Comparison of ENCODE assay signal across 25 cellular contexts in genomic region chr11:9826390-9826789, GRCh38.
"Had no signal": no experiment of that assay in that cellular context is flagged by ENCODE, and none has a peak within 500 bp of the region (broad histone marks: within the 10 kb centered on the region; RNA-seq: fewer than 3 reads in every experiment).

No MANE protein-coding gene starts in this region.

- H3K4me1 ChIP-seq: colonic mucosa, esophagus muscularis mucosa, gastrocnemius medialis, right lobe of liver, testis, uterus had no signal

- DNase-seq: activated CD4-positive, alpha-beta T cell treated with anti-CD3 and anti-CD28 coated beads, Interleukin-2, amount 10 ng/mL, durations not matched to agents 7 days and 5 days; activated CD4-positive, CD25-positive, alpha-beta regulatory T cell treated with anti-CD3 and anti-CD28 coated beads, Interleukin-2, amount 50 U/mL, for 72 hours; activated CD8-positive, alpha-beta memory T cell treated with anti-CD3 and anti-CD28 coated beads, Interleukin-2, amount 10 ng/mL, durations not matched to agents 7 days and 5 days; activated CD8-positive, alpha-beta T cell treated with anti-CD3 and anti-CD28 coated beads for 36 hours; activated naive CD8-positive, alpha-beta T cell treated with anti-CD3 and anti-CD28 coated beads, Interleukin-2, amount 10 ng/mL, durations not matched to agents 7 days and 5 days; activated T-cell treated with anti-CD3 and anti-CD28 coated beads for 4 hours; amygdala; colonic mucosa; dorsolateral prefrontal cortex; gastrocnemius medialis; heart left ventricle; left colon; right lobe of liver; stimulated activated CD4-positive, alpha-beta T cell treated with anti-CD3 and anti-CD28 coated beads, Interleukin-1b, Interleukin-23, amount 100 ng/mL, for 48 hours; testis; trophoblast cell; uterus; WERI-Rb-1 had no signal

- ATAC-seq: activated CD8-positive, alpha-beta memory T cell treated with anti-CD3 and anti-CD28 coated beads, Interleukin-2, amount 10 ng/mL, durations not matched to agents 7 days and 5 days; activated CD8-positive, alpha-beta T cell treated with anti-CD3 and anti-CD28 coated beads for 36 hours; gastrocnemius medialis; heart left ventricle; right lobe of liver had no signal

- H3K4me1 Mint-ChIP-seq: activated CD4-positive, alpha-beta T cell treated with anti-CD3 and anti-CD28 coated beads, Interleukin-2, amount 10 ng/mL, durations not matched to agents 7 days and 5 days; activated CD8-positive, alpha-beta memory T cell treated with anti-CD3 and anti-CD28 coated beads, Interleukin-2, amount 10 ng/mL, durations not matched to agents 7 days and 5 days; activated naive CD8-positive, alpha-beta T cell treated with anti-CD3 and anti-CD28 coated beads, Interleukin-2, amount 10 ng/mL, durations not matched to agents 7 days and 5 days; memory B cell had no signal

- H3K36me3 ChIP-seq: colonic mucosa, gastrocnemius medialis, right lobe of liver, uterus, WERI-Rb-1 had no signal

- H3K27ac Mint-ChIP-seq: activated CD4-positive, alpha-beta T cell treated with anti-CD3 and anti-CD28 coated beads, Interleukin-2, amount 10 ng/mL, durations not matched to agents 7 days and 5 days; activated CD8-positive, alpha-beta memory T cell treated with anti-CD3 and anti-CD28 coated beads, Interleukin-2, amount 10 ng/mL, durations not matched to agents 7 days and 5 days; activated CD8-positive, alpha-beta T cell treated with anti-CD3 and anti-CD28 coated beads for 36 hours; activated naive CD8-positive, alpha-beta T cell treated with anti-CD3 and anti-CD28 coated beads, Interleukin-2, amount 10 ng/mL, durations not matched to agents 7 days and 5 days; memory B cell; nephron had no signal

- FAIRE-seq: bronchial epithelial cell, keratinocyte, TTC549 had no signal

- H3K27ac ChIP-seq: colonic mucosa, dorsolateral prefrontal cortex, esophagus muscularis mucosa, gastrocnemius medialis, heart left ventricle, right lobe of liver, skin epidermis, testis, uterus, WERI-Rb-1 had no signal

- H3K27me3 Mint-ChIP-seq: activated CD4-positive, alpha-beta T cell treated with anti-CD3 and anti-CD28 coated beads, Interleukin-2, amount 10 ng/mL, durations not matched to agents 7 days and 5 days; activated CD8-positive, alpha-beta memory T cell treated with anti-CD3 and anti-CD28 coated beads, Interleukin-2, amount 10 ng/mL, durations not matched to agents 7 days and 5 days; activated CD8-positive, alpha-beta T cell treated with anti-CD3 and anti-CD28 coated beads for 36 hours; activated naive CD8-positive, alpha-beta T cell treated with anti-CD3 and anti-CD28 coated beads, Interleukin-2, amount 10 ng/mL, durations not matched to agents 7 days and 5 days; memory B cell had no signal

- H3K9me3 ChIP-seq: colonic mucosa, esophagus muscularis mucosa, gastrocnemius medialis, heart left ventricle, right lobe of liver, testis, uterus had no signal

- H3K4me3 ChIP-seq: colonic mucosa, dorsolateral prefrontal cortex, esophagus muscularis mucosa, gastrocnemius medialis, heart left ventricle, right lobe of liver, skin epidermis, testis, uterus had no signal

- H3K4me3 Mint-ChIP-seq: activated CD4-positive, alpha-beta T cell treated with anti-CD3 and anti-CD28 coated beads, Interleukin-2, amount 10 ng/mL, durations not matched to agents 7 days and 5 days; activated CD8-positive, alpha-beta memory T cell treated with anti-CD3 and anti-CD28 coated beads, Interleukin-2, amount 10 ng/mL, durations not matched to agents 7 days and 5 days; activated CD8-positive, alpha-beta T cell treated with anti-CD3 and anti-CD28 coated beads for 36 hours; activated naive CD8-positive, alpha-beta T cell treated with anti-CD3 and anti-CD28 coated beads, Interleukin-2, amount 10 ng/mL, durations not matched to agents 7 days and 5 days; memory B cell; nephron had no signal

- H3K36me3 Mint-ChIP-seq: activated CD8-positive, alpha-beta memory T cell treated with anti-CD3 and anti-CD28 coated beads, Interleukin-2, amount 10 ng/mL, durations not matched to agents 7 days and 5 days had no signal

- H3K27me3 ChIP-seq: colonic mucosa, dorsolateral prefrontal cortex, esophagus muscularis mucosa, gastrocnemius medialis, heart left ventricle, right lobe of liver, testis, uterus had no signal

- H3K9me3 Mint-ChIP-seq: activated CD4-positive, alpha-beta T cell treated with anti-CD3 and anti-CD28 coated beads, Interleukin-2, amount 10 ng/mL, durations not matched to agents 7 days and 5 days; activated CD8-positive, alpha-beta T cell treated with anti-CD3 and anti-CD28 coated beads for 36 hours; activated naive CD8-positive, alpha-beta T cell treated with anti-CD3 and anti-CD28 coated beads, Interleukin-2, amount 10 ng/mL, durations not matched to agents 7 days and 5 days; memory B cell; nephron had no signal
